In the genomic region with DNA sequence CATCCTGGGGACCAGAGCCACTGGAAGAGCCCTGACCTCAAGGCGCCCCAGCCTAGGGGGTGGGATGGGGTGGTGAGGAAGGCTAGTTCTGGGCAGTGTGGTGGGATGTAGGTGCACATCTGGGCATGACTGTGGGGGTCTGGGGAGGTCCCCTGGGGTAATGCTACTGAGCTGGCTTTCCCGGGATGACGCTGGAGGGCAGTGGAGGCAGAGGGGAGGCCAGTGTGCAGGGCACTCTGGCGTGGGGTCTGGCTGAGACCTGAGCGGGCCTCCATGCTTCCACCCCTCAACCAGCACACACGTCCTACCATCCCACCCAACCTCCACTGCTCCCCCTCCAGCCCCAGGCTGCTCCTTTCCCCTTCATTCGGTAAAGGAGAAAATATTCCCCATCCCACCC, we compare ENCODE assay signal across 14 cellular contexts. TPM values are rescaled to one million over a fixed set of nuclear protein-coding genes. Genes with fewer than 3 reads are reported as not detected.
DNase-seq lines count a peak whose midpoint lies in the region; ATAC-seq, FAIRE-seq and TF ChIP-seq lines count a peak whose summit lies in the region.
"Had no signal": no experiment of that assay in that cellular context is flagged by ENCODE, and none has a peak within 500 bp of the region (broad histone marks: within the 10 kb centered on the region; RNA-seq: fewer than 3 reads in every experiment).

No MANE protein-coding gene starts in this region.

- H3K27me3 ChIP-seq in Peyer's patch (no peaks in the 10 kb centered on the region), H1 (replicated peaks in 1 of 4; ENCODE audit: control insufficient read depth in 3 of 4, extremely low read depth in 1 of 4, insufficient read depth in 3 of 4, low read length in 3 of 4) (peaks cover 0 to 8% (median 5%) of the 10 kb centered on the region in 4 experiments; a peak in 2 of 7 replicates), stomach (no peaks in the 10 kb centered on the region), endodermal cell (ENCODE audit: control insufficient read depth, insufficient read depth, low read length, poor library complexity, severe bottlenecking) (no peaks in the 10 kb centered on the region)
- H3K27me3 ChIP-seq: thyroid gland had no signal

- H3K27me3 Mint-ChIP-seq in activated CD8-positive, alpha-beta memory T cell treated with anti-CD3 and anti-CD28 coated beads, Interleukin-2, amount 10 ng/mL, durations not matched to agents 7 days and 5 days = no peaks in the 10 kb centered on the region
- H3K27me3 Mint-ChIP-seq in endodermal cell (ENCODE audit: insufficient read depth) = peaks cover 17% of the 10 kb centered on the region
- H3K27me3 Mint-ChIP-seq: IgD-negative memory B cell had no signal

- H2BK5ac ChIP-seq in H1 (ENCODE audit: low read depth, low read length) = no peak overlapping the region

- H3K4me3 Mint-ChIP-seq in activated CD8-positive, alpha-beta memory T cell treated with anti-CD3 and anti-CD28 coated beads, Interleukin-2, amount 10 ng/mL, durations not matched to agents 7 days and 5 days = no peak overlapping the region
- no peak overlapping the region for H3K4me3 Mint-ChIP-seq in endodermal cell

- H3K9ac ChIP-seq in H1 (replicated peaks in 1 of 4; ENCODE audit: extremely low read depth in 1 of 4, low read depth in 3 of 4, low read length in 3 of 4) = no peak overlapping the region
- H3K9ac ChIP-seq in endodermal cell (ENCODE audit: extremely low read depth, low read length, poor library complexity, severe bottlenecking) = no peak overlapping the region

- H3K23me2 ChIP-seq in H1 (ENCODE audit: low read depth, low read length) = no peaks in the 10 kb centered on the region; the same call in 1 of the 2 replicates

- no peaks in the 10 kb centered on the region for H3K36me3 ChIP-seq in Peyer's patch
- no peaks in the 10 kb centered on the region for H3K36me3 ChIP-seq in H1 (ENCODE audit: control insufficient read depth in 2 of 4, insufficient read depth in 4 of 4, low read length in 3 of 4)
- no peaks in the 10 kb centered on the region for H3K36me3 ChIP-seq in stomach
- no peaks in the 10 kb centered on the region for H3K36me3 ChIP-seq in endodermal cell (ENCODE audit: control insufficient read depth, insufficient read depth, low read length)
- H3K36me3 ChIP-seq: thyroid gland had no signal

- no peak overlapping the region for H3K14ac ChIP-seq in H1 (ENCODE audit: insufficient read length)

- no peak for DNase-seq in activated CD8-positive, alpha-beta memory T cell treated with anti-CD3 and anti-CD28 coated beads, Interleukin-2, amount 10 ng/mL, durations not matched to agents 7 days and 5 days
- DNase-seq in activated CD8-positive, alpha-beta memory T cell treated with anti-CD3 and anti-CD28 coated beads, Interleukin-2, amount 50 U/mL, for 48 hours = no peak
- DNase-seq in Peyer's patch (no peak), H1 (ENCODE audit: low read depth in 1 of 2, low spot score in 2 of 2) (no peak), stomach (no peak), NCI-H69 (lab: John Stamatoyannopoulos, UW) (no peak), T1000 (lab: John Stamatoyannopoulos, UW) (no peak), endodermal cell (no peak)
- DNase-seq: DND-41, NCI-H1694 treated with DMSO at 0.1 percent for 48 hours had no signal

- no peak overlapping the region for H2BK120ac ChIP-seq in H1 (replicated peaks; ENCODE audit: low read depth, low read length)

- H3K4me3 ChIP-seq in Peyer's patch = no peak overlapping the region
- no peak overlapping the region for H3K4me3 ChIP-seq in H1 (ENCODE audit: extremely low read depth in 1 of 4, insufficient read depth in 2 of 4, low read depth in 3 of 4, low read length in 4 of 4)
- H3K4me3 ChIP-seq in stomach = no peak overlapping the region
- H3K4me3 ChIP-seq in endodermal cell (ENCODE audit: low read length) = no peak overlapping the region
- H3K4me3 ChIP-seq: thyroid gland had no signal

- peak overlapping the region; percentile 85; the same call in 1 of the 2 replicates for H4K8ac ChIP-seq in H1 (ENCODE audit: extremely low read depth, insufficient read depth, low read length)

- TF ChIP-seq RAD21 in H1 (IDR thresholded peaks at IDR 0.05 in 1 of 2, conservative IDR thresholded peaks at IDR 0.05 in 1 of 2; ENCODE audit: low read depth in 2 of 2, low read length in 2 of 2) = no peak

- H3K4me1 ChIP-seq in Peyer's patch = peaks cover 0 to 36% (median 24%) of the 10 kb centered on the region in 4 donors
- peaks cover 0 to 13% (median 7%) of the 10 kb centered on the region in 4 experiments; a peak in 5 of 7 replicates for H3K4me1 ChIP-seq in H1 (replicated peaks in 1 of 4; ENCODE audit: control insufficient read depth in 3 of 4, insufficient read depth in 4 of 4, low read length in 3 of 4)
- H3K4me1 ChIP-seq in stomach = peaks cover 25 to 61% (median 49%) of the 10 kb centered on the region in 4 donors
- peaks cover 11% of the 10 kb centered on the region for H3K4me1 ChIP-seq in endodermal cell (ENCODE audit: control insufficient read depth, insufficient read depth, low read length)

- CTCF ChIA-PET in activated CD8-positive, alpha-beta memory T cell treated with anti-CD3 and anti-CD28 coated beads, Interleukin-2, amount 10 ng/mL, durations not matched to agents 7 days and 5 days (lab: Charles Lee) = interaction anchor here (1.2 kb wide), 1 partner anchor 144 kb away, joined by 3 read pairs; no protein-coding TSS in a partner anchor
- CTCF ChIA-PET in H1 (lab: Charles Lee; ENCODE audit: partially characterized antibody) = interaction anchor here (0.9 to 1.3 kb wide), 5 partner anchors 10 to 27 kb away, joined by 3 to 5 read pairs (median 3); no protein-coding TSS in a partner anchor

- H3K36me3 Mint-ChIP-seq in activated CD8-positive, alpha-beta memory T cell treated with anti-CD3 and anti-CD28 coated beads, Interleukin-2, amount 10 ng/mL, durations not matched to agents 7 days and 5 days = peaks cover 6% of the 10 kb centered on the region
- H3K36me3 Mint-ChIP-seq in endodermal cell (ENCODE audit: low read depth) = no peaks in the 10 kb centered on the region
- H3K36me3 Mint-ChIP-seq: IgD-negative memory B cell had no signal

- ATAC-seq in activated CD8-positive, alpha-beta memory T cell treated with anti-CD3 and anti-CD28 coated beads, Interleukin-2, amount 10 ng/mL, durations not matched to agents 7 days and 5 days = no peak

- no peak overlapping the region for H2BK15ac ChIP-seq in H1 (ENCODE audit: low read length)

- H4K91ac ChIP-seq in H1 (replicated peaks; ENCODE audit: insufficient read length, low read length) = peak overlapping the region; percentile 47

- intact Hi-C loops in stomach (cut with DNase I; ENCODE audit: low total_unique reads) = no loop called here

- peak overlapping the region; percentile 59 to 79 (median 70) for H3K27ac ChIP-seq in Peyer's patch
- no peak overlapping the region for H3K27ac ChIP-seq in H1 (ENCODE audit: low read depth, low read length)
- H3K27ac ChIP-seq in stomach = peak overlapping the region in 4 of 5 donors; percentile 34 to 78 (median 53)
- H3K27ac ChIP-seq in endodermal cell (ENCODE audit: low read depth, low read length) = no peak overlapping the region
- H3K27ac ChIP-seq: epithelial cell of prostate had no signal

- no peak overlapping the region for H3K18ac ChIP-seq in H1 (ENCODE audit: extremely low read depth, low read length)

- POLR2A ChIA-PET in H1 (lab: Charles Lee; ENCODE audit: partially characterized antibody) = interaction anchor here (1.2 to 1.3 kb wide), 2 partner anchors 9 to 31 kb away, joined by 3 read pairs; no protein-coding TSS in a partner anchor

- H3K9me3 ChIP-seq in Peyer's patch (no peaks in the 10 kb centered on the region), H1 (ENCODE audit: insufficient read depth in 2 of 2, low read depth in 1 of 2, low read length in 1 of 2) (no peaks in the 10 kb centered on the region; a peak in 1 of 4 replicates), stomach (no peaks in the 10 kb centered on the region), endodermal cell (ENCODE audit: control insufficient read depth, low read length) (no peaks in the 10 kb centered on the region)
- H3K9me3 ChIP-seq: thyroid gland had no signal

- H3K4ac ChIP-seq in H1 (replicated peaks; ENCODE audit: insufficient read length, low read depth, low read length) = no peak overlapping the region

- no peak overlapping the region for H2BK20ac ChIP-seq in H1 (ENCODE audit: low read length)

- FAIRE-seq in H1 (lab: Jason Lieb, UNC) = no peak
- FAIRE-seq: astrocyte had no signal

- TF ChIP-seq EP300 in H1 (IDR thresholded peaks at IDR 0.05; ENCODE audit: borderline replicate concordance in 1 of 2, low read depth in 2 of 2, low read length in 2 of 2) = no peak
- TF ChIP-seq EP300 in stomach (IDR thresholded peaks at IDR 0.05) = no peak

- no peaks in the 10 kb centered on the region for H3K9me3 Mint-ChIP-seq in activated CD8-positive, alpha-beta memory T cell treated with anti-CD3 and anti-CD28 coated beads, Interleukin-2, amount 10 ng/mL, durations not matched to agents 7 days and 5 days (ENCODE audit: low read depth)
- no peaks in the 10 kb centered on the region for H3K9me3 Mint-ChIP-seq in endodermal cell

- H2BK12ac ChIP-seq in H1 (ENCODE audit: low read depth, low read length) = no peak overlapping the region; the same call in 1 of the 2 replicates

- H2AK5ac ChIP-seq in H1 (ENCODE audit: low read depth, low read length) = no peak overlapping the region; the same call in 1 of the 2 replicates

- H4K20me1 ChIP-seq in H1 (replicated peaks in 1 of 2; ENCODE audit: control insufficient read depth in 1 of 2, insufficient read depth in 2 of 2, low read length in 2 of 2) = no peaks in the 10 kb centered on the region

- no peak overlapping the region for H4K5ac ChIP-seq in H1 (ENCODE audit: insufficient read length, low read depth, low read length)

- no peak overlapping the region for H3K23ac ChIP-seq in H1 (ENCODE audit: insufficient read length)

- H3K4me1 Mint-ChIP-seq in activated CD8-positive, alpha-beta memory T cell treated with anti-CD3 and anti-CD28 coated beads, Interleukin-2, amount 10 ng/mL, durations not matched to agents 7 days and 5 days = peaks cover 21% of the 10 kb centered on the region
- peaks cover 25% of the 10 kb centered on the region for H3K4me1 Mint-ChIP-seq in endodermal cell

- H3K4me2 ChIP-seq in H1 (ENCODE audit: insufficient read depth in 1 of 2, low read depth in 2 of 2, low read length in 2 of 2) = no peak overlapping the region

- TF ChIP-seq CTCF in Peyer's patch (IDR thresholded peaks at IDR 0.05) (no peak), H1 (IDR thresholded peaks at IDR 0.05; ENCODE audit: control extremely low read depth in 1 of 3, insufficient read depth in 1 of 3, low read depth in 1 of 3, low read length in 3 of 3) (no peak), stomach (IDR thresholded peaks at IDR 0.05) (no peak), endodermal cell (conservative IDR thresholded peaks at IDR 0.05) (no peak)

- WGBS in H1 (ENCODE audit: extremely low coverage in 1 of 2, insufficient coverage in 1 of 2, insufficient read length in 1 of 2, insufficient replicate concordance in 2 of 2, low coverage in 1 of 2, low lambda C conversion rate in 2 of 2, missing lambda C conversion rate in 1 of 2), 2 experiments = 88% methylated on average over 7 of the region's 7 CpGs; no CpG with 5 or more reads in 1 of the 2 experiments
- 88 to 93% (median 92%) methylated on average over 5 to 7 of the region's 7 CpGs for WGBS in stomach, 5 donors
- 86 to 100% methylated on average over 2 to 7 of the region's 7 CpGs for WGBS in endodermal cell (ENCODE audit: insufficient coverage in 1 of 2, insufficient read length in 1 of 2), 2 experiments

- no peak overlapping the region for H2AFZ ChIP-seq in H1 (ENCODE audit: low read length)

- TF ChIP-seq POLR2A in Peyer's patch (IDR thresholded peaks at IDR 0.05) (no peak), H1 (IDR thresholded peaks at IDR 0.05; ENCODE audit: control extremely low read depth in 1 of 2, low read depth in 2 of 2, low read length in 2 of 2) (no peak), stomach (IDR thresholded peaks at IDR 0.05) (no peak)

- H3K79me1 ChIP-seq in H1 (ENCODE audit: low read depth, low read length) = no peaks in the 10 kb centered on the region

- no peak overlapping the region for H3K56ac ChIP-seq in H1 (replicated peaks; ENCODE audit: insufficient read length, low read depth, low read length)

- H3K79me2 ChIP-seq in H1 (ENCODE audit: control insufficient read depth in 1 of 2, insufficient read depth in 2 of 2, low read length in 2 of 2) = no peaks in the 10 kb centered on the region

- peak overlapping the region; percentile 18 for H3K27ac Mint-ChIP-seq in activated CD8-positive, alpha-beta memory T cell treated with anti-CD3 and anti-CD28 coated beads, Interleukin-2, amount 10 ng/mL, durations not matched to agents 7 days and 5 days
- no peak overlapping the region for H3K27ac Mint-ChIP-seq in endodermal cell

RNA-seq across cellular contexts. Expression of a gene that starts 4.8 kb away (rescaled TPM):
- 100 to 1,000 TPM in 1 of 2 experiments, 10 to 100 TPM in 1; 88.0 to 105 TPM for total RNA-seq in activated CD8-positive, alpha-beta memory T cell treated with anti-CD3 and anti-CD28 coated beads, Interleukin-2, amount 10 ng/mL, durations not matched to agents 7 days and 5 days
- total RNA-seq in Peyer's patch = 100 to 1,000 TPM in 2 of 4 donors, 10 to 100 TPM in 2; 54.8 to 208 (median 102) TPM
- total RNA-seq in H1 (2021; fragmentation: NEBNext Ultra II Directional; extraction: Animal tissue kit (Norgen Biotek cat#: 25700)) = 31.4 and 32.4 TPM in 2 replicates
- polyA plus RNA-seq in H1 (2011; rRNA removed) = 27.4 and 45.8 TPM in 2 replicates
- 29.6 TPM for polyA plus RNA-seq in H1 (2011; cell fraction: cytosol; rRNA removed)
- polyA plus RNA-seq in H1 (2011; cell fraction: nucleus; rRNA removed) = 119 TPM
- 18.2 to 28.4 TPM (median 24.8 TPM) in 4 replicates for polyA plus RNA-seq in H1 (2012, experiment 1 of 2)
- 13.6 TPM for polyA plus RNA-seq in H1 (2012, experiment 2 of 2)
- 19.6 TPM for polyA plus RNA-seq in H1 (2013, experiment 1 of 2)
- 18.1 TPM for polyA plus RNA-seq in H1 (2013, experiment 2 of 2)
- polyA minus RNA-seq in H1 (2011; rRNA and poly(A)+ RNA removed) = 52.4 and 64.8 TPM in 2 replicates
- polyA minus RNA-seq in H1 (2011; cell fraction: cytosol; rRNA and poly(A)+ RNA removed) = 25.8 TPM
- polyA minus RNA-seq in H1 (2011; cell fraction: nucleus; rRNA and poly(A)+ RNA removed) = 51.1 TPM
- total RNA-seq in stomach = 100 to 1,000 TPM in 2 of 5 donors, 10 to 100 TPM in 3; 31.8 to 151 (median 89.9) TPM
- polyA plus RNA-seq in stomach = 10 to 100 TPM in 2 of 3 donors, 1 to 10 TPM in 1; 9.0 to 26.7 (median 11.1) TPM
- 10 to 100 TPM; 40.5 to 43.8 TPM for total RNA-seq in endodermal cell
- polyA plus RNA-seq in endodermal cell (2013, experiment 1 of 2) = 28.2 TPM
- polyA plus RNA-seq in endodermal cell (2013, experiment 2 of 2) = 21.3 TPM

RNA-seq across cellular contexts. Expression of a gene that starts 32.0 kb away (rescaled TPM):
- 10 to 100 TPM; 51.3 to 53.5 TPM for total RNA-seq in activated CD8-positive, alpha-beta memory T cell treated with anti-CD3 and anti-CD28 coated beads, Interleukin-2, amount 10 ng/mL, durations not matched to agents 7 days and 5 days
- 100 to 1,000 TPM; 135 to 255 (median 145) TPM for total RNA-seq in Peyer's patch
- 36.2 and 37.7 TPM in 2 replicates for total RNA-seq in H1 (2021; fragmentation: NEBNext Ultra II Directional; extraction: Animal tissue kit (Norgen Biotek cat#: 25700))
- polyA plus RNA-seq in H1 (2011; rRNA removed) = 23.7 and 35.7 TPM in 2 replicates
- polyA plus RNA-seq in H1 (2011; cell fraction: cytosol; rRNA removed) = 41.8 TPM
- 54.1 TPM for polyA plus RNA-seq in H1 (2011; cell fraction: nucleus; rRNA removed)
- polyA plus RNA-seq in H1 (2012, experiment 1 of 2) = 26.4 to 39.9 TPM (median 39.1 TPM) in 4 replicates
- 29.2 TPM for polyA plus RNA-seq in H1 (2012, experiment 2 of 2)
- polyA plus RNA-seq in H1 (2013, experiment 1 of 2) = 21.6 TPM
- polyA plus RNA-seq in H1 (2013, experiment 2 of 2) = 23.2 TPM
- polyA minus RNA-seq in H1 (2011; rRNA and poly(A)+ RNA removed) = 7.9 and 15.5 TPM in 2 replicates
- polyA minus RNA-seq in H1 (2011; cell fraction: cytosol; rRNA and poly(A)+ RNA removed) = 13.5 TPM
- polyA minus RNA-seq in H1 (2011; cell fraction: nucleus; rRNA and poly(A)+ RNA removed) = 19.3 TPM
- 100 to 1,000 TPM in 2 of 5 donors, 10 to 100 TPM in 3; 18.7 to 194 (median 59.6) TPM for total RNA-seq in stomach
- polyA plus RNA-seq in stomach = 10 to 100 TPM; 36.1 to 42.5 (median 37.6) TPM
- total RNA-seq in endodermal cell = 10 to 100 TPM; 33.1 to 36.5 TPM
- 23.3 TPM for polyA plus RNA-seq in endodermal cell (2013, experiment 1 of 2)
- polyA plus RNA-seq in endodermal cell (2013, experiment 2 of 2) = 22.1 TPM

RNA-seq across cellular contexts. Expression of a gene that starts 55.5 kb away (rescaled TPM):
- 100 to 1,000 TPM; 251 to 260 TPM for total RNA-seq in activated CD8-positive, alpha-beta memory T cell treated with anti-CD3 and anti-CD28 coated beads, Interleukin-2, amount 10 ng/mL, durations not matched to agents 7 days and 5 days
- 100 to 1,000 TPM; 290 to 470 (median 372) TPM for total RNA-seq in Peyer's patch
- total RNA-seq in H1 (2021; fragmentation: NEBNext Ultra II Directional; extraction: Animal tissue kit (Norgen Biotek cat#: 25700)) = 132 and 143 TPM in 2 replicates
- 113 and 219 TPM in 2 replicates for polyA plus RNA-seq in H1 (2011; rRNA removed)
- 94.0 TPM for polyA plus RNA-seq in H1 (2011; cell fraction: cytosol; rRNA removed)
- polyA plus RNA-seq in H1 (2011; cell fraction: nucleus; rRNA removed) = 253 TPM
- polyA plus RNA-seq in H1 (2012, experiment 1 of 2) = 98.4 to 131 TPM (median 126 TPM) in 4 replicates
- polyA plus RNA-seq in H1 (2012, experiment 2 of 2) = 79.3 TPM
- polyA plus RNA-seq in H1 (2013, experiment 1 of 2) = 150 TPM
- 143 TPM for polyA plus RNA-seq in H1 (2013, experiment 2 of 2)
- polyA minus RNA-seq in H1 (2011; rRNA and poly(A)+ RNA removed) = 76.5 and 77.9 TPM in 2 replicates
- 51.5 TPM for polyA minus RNA-seq in H1 (2011; cell fraction: cytosol; rRNA and poly(A)+ RNA removed)
- polyA minus RNA-seq in H1 (2011; cell fraction: nucleus; rRNA and poly(A)+ RNA removed) = 72.5 TPM
- total RNA-seq in stomach = 1,000 to 10,000 TPM in 1 of 5 donors, 100 to 1,000 TPM in 4; 162 to 1,174 (median 290) TPM
- polyA plus RNA-seq in stomach = 100 to 1,000 TPM; 103 to 197 (median 127) TPM
- 100 to 1,000 TPM; 231 to 257 TPM for total RNA-seq in endodermal cell
- 244 TPM for polyA plus RNA-seq in endodermal cell (2013, experiment 1 of 2)
- 230 TPM for polyA plus RNA-seq in endodermal cell (2013, experiment 2 of 2)

Comparison
In these comparisons a context has a peak if more than half of its experiments do, and no peak if none do; other contexts are left out.
1. H3K27ac ChIP-seq: peak in Peyer's patch (4 of 4) and stomach (4 of 5); none in H1 (single experiment) and endodermal cell (single experiment).